ENCODE assay signal across 33 cellular contexts in the genomic region with DNA sequence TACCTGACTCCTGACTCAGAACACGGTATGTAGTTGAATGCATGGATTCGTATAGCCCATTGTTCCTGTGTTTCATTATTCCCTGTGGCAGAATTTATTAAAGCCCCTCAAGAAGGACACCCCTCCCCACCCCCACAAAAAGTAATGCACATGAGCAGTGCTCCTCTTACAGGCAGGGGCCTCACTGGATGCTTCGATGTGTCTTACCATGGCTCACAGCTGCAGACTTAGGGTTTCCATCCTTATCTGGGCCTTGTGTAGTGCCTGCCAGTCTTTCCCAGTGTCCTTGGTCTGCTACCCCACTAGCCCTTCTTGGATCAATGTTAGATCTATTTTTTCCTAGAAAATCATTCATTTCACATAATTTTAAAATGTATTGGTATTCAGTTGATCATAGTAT.
"Had no signal": no experiment of that assay in that cellular context is flagged by ENCODE, and none has a peak within 500 bp of the region (broad histone marks: within the 10 kb centered on the region; RNA-seq: fewer than 3 reads in every experiment).

No MANE protein-coding gene starts in this region.

- H3K27ac Mint-ChIP-seq: activated B cell treated with CpG ODN at 0.5 μM for 24 hours; activated CD4-positive, alpha-beta memory T cell treated with anti-CD3 and anti-CD28 coated beads for 36 hours; activated CD4-positive, alpha-beta T cell treated with anti-CD3 and anti-CD28 coated beads, Interleukin-2, amount 10 ng/mL, durations not matched to agents 24 days and 14 days; activated CD8-positive, alpha-beta T cell treated with anti-CD3 and anti-CD28 coated beads, Interleukin-2, amount 10 ng/mL, durations not matched to agents 7 days and 5 days; activated naive CD8-positive, alpha-beta T cell treated with anti-CD3 and anti-CD28 coated beads, Interleukin-2, amount 10 ng/mL, durations not matched to agents 7 days and 5 days; activated T-helper 17 cell treated with anti-CD3 and anti-CD28 coated beads, Interleukin-2, amount 50 U/mL, for 72 hours; dendritic cell treated with granulocyte-macrophage colony-stimulating factor and Interleukin-4, amounts not matched to agents 40 ng/mL and 50 ng/mL, for 4 days; endodermal cell; T-helper 17 cell; T-helper 2 cell treated with Interferon-gamma antibody and Interleukin-4, amounts not matched to agents 5 μg/mL and 100 μg/mL, for 36 hours had no signal

- DNase-seq: activated B cell treated with CpG ODN at 0.5 μM for 24 hours; activated CD4-positive, alpha-beta memory T cell treated with anti-CD3 and anti-CD28 coated beads for 36 hours; activated CD4-positive, alpha-beta T cell treated with anti-CD3 and anti-CD28 coated beads, Interleukin-2, amount 10 ng/mL, durations not matched to agents 24 days and 14 days; activated CD8-positive, alpha-beta memory T cell treated with anti-CD3 and anti-CD28 coated beads, Interleukin-2, amount 10 ng/mL, durations not matched to agents 7 days and 5 days; activated CD8-positive, alpha-beta memory T cell treated with anti-CD3 and anti-CD28 coated beads, Interleukin-2, amount 50 U/mL, for 4 hours; activated CD8-positive, alpha-beta T cell treated with anti-CD3 and anti-CD28 coated beads, Interleukin-2, amount 10 ng/mL, durations not matched to agents 7 days and 5 days; activated effector memory CD4-positive, alpha-beta T cell treated with Interleukin-2 at 50 U/mL for 16 hours; activated gamma-delta T cell treated with Interleukin-2 at 50 U/mL for 16 hours; activated naive CD4-positive, alpha-beta T cell treated with anti-CD3 and anti-CD28 coated beads, Interleukin-2, amount 50 U/mL, for 16 hours; activated naive CD8-positive, alpha-beta T cell treated with anti-CD3 and anti-CD28 coated beads, Interleukin-2, amount 10 ng/mL, durations not matched to agents 7 days and 5 days; activated T-cell treated with anti-CD3 and anti-CD28 coated beads, Interleukin-2, amount 50 U/mL, for 4 hours; amniotic stem cell; anterior cingulate cortex; brain microvascular endothelial cell; dorsolateral prefrontal cortex; effector memory CD4-positive, alpha-beta T cell; endodermal cell; foreskin fibroblast; head of caudate nucleus; T-helper 1 cell; T-helper 17 cell; T1000; WERI-Rb-1 had no signal

- H3K27me3 ChIP-seq: brain microvascular endothelial cell, dorsolateral prefrontal cortex had no signal

- H3K4me1 Mint-ChIP-seq: activated B cell treated with CpG ODN at 0.5 μM for 24 hours; activated CD4-positive, alpha-beta T cell treated with anti-CD3 and anti-CD28 coated beads, Interleukin-2, amount 10 ng/mL, durations not matched to agents 24 days and 14 days; activated CD8-positive, alpha-beta memory T cell treated with anti-CD3 and anti-CD28 coated beads, Interleukin-2, amount 10 ng/mL, durations not matched to agents 7 days and 5 days; activated T-helper 17 cell treated with anti-CD3 and anti-CD28 coated beads, Interleukin-2, amount 50 U/mL, for 72 hours; central memory CD8-positive, alpha-beta T cell; endodermal cell had no signal

- H3K4me3 ChIP-seq: coronary artery, dorsolateral prefrontal cortex had no signal

- ATAC-seq: activated CD4-positive, CD25-positive, alpha-beta regulatory T cell treated with anti-CD3 and anti-CD28 coated beads, Interleukin-2, amount 50 U/mL, for 24 hours; activated CD8-positive, alpha-beta memory T cell treated with anti-CD3 and anti-CD28 coated beads, Interleukin-2, amount 10 ng/mL, durations not matched to agents 7 days and 5 days; activated CD8-positive, alpha-beta T cell treated with anti-CD3 and anti-CD28 coated beads, Interleukin-2, amount 10 ng/mL, durations not matched to agents 7 days and 5 days; activated T-cell treated with anti-CD3 and anti-CD28 coated beads, Interleukin-2, amount 50 U/mL, for 4 hours; activated T-helper 17 cell treated with anti-CD3 and anti-CD28 coated beads, Interleukin-2, amount 50 U/mL, for 72 hours; esophagus mucosa; T-helper 17 cell had no signal

- H3K27me3 Mint-ChIP-seq: activated B cell treated with CpG ODN at 0.5 μM for 24 hours; activated CD4-positive, alpha-beta memory T cell treated with anti-CD3 and anti-CD28 coated beads for 36 hours; activated CD4-positive, alpha-beta T cell treated with anti-CD3 and anti-CD28 coated beads, Interleukin-2, amount 10 ng/mL, durations not matched to agents 24 days and 14 days; activated CD8-positive, alpha-beta memory T cell treated with anti-CD3 and anti-CD28 coated beads, Interleukin-2, amount 10 ng/mL, durations not matched to agents 7 days and 5 days; activated naive CD8-positive, alpha-beta T cell treated with anti-CD3 and anti-CD28 coated beads, Interleukin-2, amount 10 ng/mL, durations not matched to agents 7 days and 5 days; activated T-helper 17 cell treated with anti-CD3 and anti-CD28 coated beads, Interleukin-2, amount 50 U/mL, for 72 hours; central memory CD8-positive, alpha-beta T cell; dendritic cell treated with granulocyte-macrophage colony-stimulating factor and Interleukin-4, amounts not matched to agents 40 ng/mL and 50 ng/mL, for 4 days; T-helper 17 cell had no signal

- H3K27ac ChIP-seq: brain microvascular endothelial cell, coronary artery, dorsolateral prefrontal cortex, WERI-Rb-1 had no signal

- H3K9me3 Mint-ChIP-seq: activated B cell treated with CpG ODN at 0.5 μM for 24 hours; activated CD4-positive, alpha-beta memory T cell treated with anti-CD3 and anti-CD28 coated beads for 36 hours; activated CD4-positive, alpha-beta T cell treated with anti-CD3 and anti-CD28 coated beads, Interleukin-2, amount 10 ng/mL, durations not matched to agents 24 days and 14 days; activated naive CD8-positive, alpha-beta T cell treated with anti-CD3 and anti-CD28 coated beads, Interleukin-2, amount 10 ng/mL, durations not matched to agents 7 days and 5 days; activated T-cell treated with anti-CD3 and anti-CD28 coated beads, Interleukin-2, amount 50 U/mL, for 4 hours; activated T-helper 17 cell treated with anti-CD3 and anti-CD28 coated beads, Interleukin-2, amount 50 U/mL, for 72 hours; central memory CD8-positive, alpha-beta T cell; dendritic cell treated with granulocyte-macrophage colony-stimulating factor and Interleukin-4, amounts not matched to agents 40 ng/mL and 50 ng/mL, for 4 days; T-helper 2 cell treated with Interferon-gamma antibody and Interleukin-4, amounts not matched to agents 5 μg/mL and 100 μg/mL, for 36 hours had no signal

- FAIRE-seq: astrocyte, bronchial epithelial cell, frontal cortex had no signal

- H3K4me3 Mint-ChIP-seq: activated B cell treated with CpG ODN at 0.5 μM for 24 hours; activated CD4-positive, alpha-beta memory T cell treated with anti-CD3 and anti-CD28 coated beads for 36 hours; activated CD4-positive, alpha-beta T cell treated with anti-CD3 and anti-CD28 coated beads, Interleukin-2, amount 10 ng/mL, durations not matched to agents 24 days and 14 days; activated CD8-positive, alpha-beta memory T cell treated with anti-CD3 and anti-CD28 coated beads, Interleukin-2, amount 10 ng/mL, durations not matched to agents 7 days and 5 days; activated CD8-positive, alpha-beta T cell treated with anti-CD3 and anti-CD28 coated beads, Interleukin-2, amount 10 ng/mL, durations not matched to agents 7 days and 5 days; activated naive CD8-positive, alpha-beta T cell treated with anti-CD3 and anti-CD28 coated beads, Interleukin-2, amount 10 ng/mL, durations not matched to agents 7 days and 5 days; activated T-cell treated with anti-CD3 and anti-CD28 coated beads, Interleukin-2, amount 50 U/mL, for 4 hours; activated T-helper 17 cell treated with anti-CD3 and anti-CD28 coated beads, Interleukin-2, amount 50 U/mL, for 72 hours; central memory CD8-positive, alpha-beta T cell; dendritic cell treated with granulocyte-macrophage colony-stimulating factor and Interleukin-4, amounts not matched to agents 40 ng/mL and 50 ng/mL, for 4 days; endodermal cell; T-helper 17 cell; T-helper 2 cell treated with Interferon-gamma antibody and Interleukin-4, amounts not matched to agents 5 μg/mL and 100 μg/mL, for 36 hours had no signal
